ENCODE assay signal across 23 cellular contexts in genomic region chr14:97010491-97011160, GRCh38.
A peak's percentile ranks its signal among the peaks of the same experiment; 100 is the strongest.
DNase-seq lines count a peak whose midpoint lies in the region; ATAC-seq, FAIRE-seq and TF ChIP-seq lines count a peak whose summit lies in the region.
"Had no signal": no experiment of that assay in that cellular context is flagged by ENCODE, and none has a peak within 500 bp of the region (broad histone marks: within the 10 kb centered on the region; RNA-seq: fewer than 3 reads in every experiment).

No MANE protein-coding gene starts in this region.

- H3K9me1 ChIP-seq in K562 (ENCODE audit: control insufficient read depth, insufficient read depth, low read length), result no peaks in the 10 kb centered on the region

- H3K27ac Mint-ChIP-seq in activated CD8-positive, alpha-beta T cell treated with anti-CD3 and anti-CD28 coated beads for 36 hours, result no peak overlapping the region
- no peak overlapping the region for H3K27ac Mint-ChIP-seq in activated CD8-positive, alpha-beta T cell treated with anti-CD3 and anti-CD28 coated beads, Interleukin-2, amount 10 ng/mL, durations not matched to agents 7 days and 5 days
- H3K27ac Mint-ChIP-seq: effector memory CD8-positive, alpha-beta T cell; T-cell had no signal

- FAIRE-seq in K562 (lab: Jason Lieb, UNC), result peak; percentile 56
- FAIRE-seq: HTR-8/SVneo had no signal

- no peak for TF ChIP-seq EP300 in K562 (IDR thresholded peaks at IDR 0.05; ENCODE audit: low read length)

- H3K4me1 Mint-ChIP-seq in activated CD8-positive, alpha-beta T cell treated with anti-CD3 and anti-CD28 coated beads for 36 hours (ENCODE audit: low read depth), result no peaks in the 10 kb centered on the region
- H3K4me1 Mint-ChIP-seq in activated CD8-positive, alpha-beta T cell treated with anti-CD3 and anti-CD28 coated beads, Interleukin-2, amount 10 ng/mL, durations not matched to agents 7 days and 5 days (ENCODE audit: low read depth), result no peaks in the 10 kb centered on the region

- H2AFZ ChIP-seq in HCT116 (ENCODE audit: low read depth, low read length, poor library complexity, severe bottlenecking) (no peak overlapping the region), K562 (ENCODE audit: low read depth, low read length) (no peak overlapping the region), smooth muscle cell (ENCODE audit: low read depth) (no peak overlapping the region)

- ATAC-seq in activated CD8-positive, alpha-beta T cell treated with anti-CD3 and anti-CD28 coated beads for 36 hours, result no peak
- no peak for ATAC-seq in activated CD8-positive, alpha-beta T cell treated with anti-CD3 and anti-CD28 coated beads, Interleukin-2, amount 10 ng/mL, durations not matched to agents 7 days and 5 days
- ATAC-seq in HCT116, result no peak; the same call in 1 of the 2 replicates
- peak; percentile 61; the same call in 1 of the 3 replicates for ATAC-seq in K562
- ATAC-seq: activated T-cell treated with anti-CD3 and anti-CD28 coated beads, Interleukin-2, amount 50 U/mL, for 4 hours; effector memory CD8-positive, alpha-beta T cell; Right ventricle myocardium inferior; T-cell had no signal

- no peaks in the 10 kb centered on the region for H3K9me3 Mint-ChIP-seq in activated CD8-positive, alpha-beta T cell treated with anti-CD3 and anti-CD28 coated beads for 36 hours
- peaks cover 6% of the 10 kb centered on the region for H3K9me3 Mint-ChIP-seq in activated CD8-positive, alpha-beta T cell treated with anti-CD3 and anti-CD28 coated beads, Interleukin-2, amount 10 ng/mL, durations not matched to agents 7 days and 5 days (ENCODE audit: insufficient read depth)
- H3K9me3 Mint-ChIP-seq: activated T-cell treated with anti-CD3 and anti-CD28 coated beads, Interleukin-2, amount 50 U/mL, for 4 hours; effector memory CD8-positive, alpha-beta T cell had no signal

- H3K9ac ChIP-seq in HCT116 (ENCODE audit: low read length) (no peak overlapping the region), K562 (ENCODE audit: insufficient read depth in 1 of 2, low read depth in 2 of 2, low read length in 2 of 2) (no peak overlapping the region), smooth muscle cell (ENCODE audit: low read depth) (no peak overlapping the region)

- H3K27me3 ChIP-seq in HCT116 (ENCODE audit: insufficient read depth, low read length) (no peaks in the 10 kb centered on the region), K562 (ENCODE audit: control insufficient read depth in 2 of 2, insufficient read depth in 2 of 2, low read length in 2 of 2) (peaks cover 0 to 16% of the 10 kb centered on the region in 2 experiments; a peak in 2 of 5 replicates), smooth muscle cell (ENCODE audit: low read depth) (no peaks in the 10 kb centered on the region), tibial artery (no peaks in the 10 kb centered on the region)
- H3K27me3 ChIP-seq: vagina had no signal

- H3K4me1 ChIP-seq in HCT116 (ENCODE audit: control insufficient read depth in 1 of 2, insufficient read depth in 2 of 2, low read length in 2 of 2) (no peaks in the 10 kb centered on the region), K562 (replicated peaks in 1 of 2; ENCODE audit: control insufficient read depth in 2 of 2, insufficient read depth in 2 of 2, low read length in 2 of 2) (no peaks in the 10 kb centered on the region), smooth muscle cell (ENCODE audit: low read depth) (no peaks in the 10 kb centered on the region), tibial artery (no peaks in the 10 kb centered on the region)
- H3K4me1 ChIP-seq: left ventricle myocardium inferior, vagina had no signal

- CTCF ChIA-PET in activated CD8-positive, alpha-beta T cell treated with anti-CD3 and anti-CD28 coated beads for 36 hours (lab: Charles Lee), result interaction anchor here (0.7 kb wide), 1 partner anchor 494 kb away, joined by 3 read pairs; no protein-coding TSS in a partner anchor
- CTCF ChIA-PET in activated CD8-positive, alpha-beta T cell treated with anti-CD3 and anti-CD28 coated beads, Interleukin-2, amount 10 ng/mL, durations not matched to agents 7 days and 5 days (lab: Charles Lee), result interaction anchor here (0.6 to 1.0 kb wide), 4 partner anchors 73 to 447 kb away, joined by 3 read pairs; no protein-coding TSS in a partner anchor
- CTCF ChIA-PET in HCT116 (lab: Charles Lee), result interaction anchor here (0.9 kb wide), 1 partner anchor 129 kb away, joined by 3 read pairs; no protein-coding TSS in a partner anchor
- CTCF ChIA-PET in K562 (lab: Yijun Ruan, JAX; ENCODE audit: low intra/inter-chr PET ratio), result interaction anchor here (0.6 kb wide), 1 partner anchor 193 kb away, joined by 3 read pairs; no protein-coding TSS in a partner anchor

- RAD21 ChIA-PET in HCT116 (lab: Charles Lee; ENCODE audit: low non-redundant PET in 1 of 2, low total read pairs in 2 of 2, uncharacterized antibody in 2 of 2, unreplicated experiment in 2 of 2), result no interaction called here

- no peaks in the 10 kb centered on the region for H3K79me2 ChIP-seq in HCT116 (ENCODE audit: insufficient read depth, low read length)
- no peaks in the 10 kb centered on the region for H3K79me2 ChIP-seq in K562 (ENCODE audit: control insufficient read depth, insufficient read depth, low read length)
- H3K79me2 ChIP-seq in smooth muscle cell (ENCODE audit: low read depth), result no peaks in the 10 kb centered on the region

- H3K4me2 ChIP-seq in HCT116 (ENCODE audit: low read length) (no peak overlapping the region), K562 (ENCODE audit: insufficient read depth, low read length) (no peak overlapping the region), smooth muscle cell (no peak overlapping the region)

- TF ChIP-seq POLR2A in HCT116 (IDR thresholded peaks at IDR 0.05; ENCODE audit: borderline replicate concordance, extremely low read depth, insufficient read depth, insufficient read length) (no peak), K562 (conservative IDR thresholded peaks at IDR 0.05) (no peak)

- H3K36me3 ChIP-seq in HCT116 (ENCODE audit: control insufficient read depth in 1 of 2, insufficient read depth in 2 of 2, low read length in 2 of 2) (no peaks in the 10 kb centered on the region), K562 (ENCODE audit: control insufficient read depth, insufficient read depth, low read length) (no peaks in the 10 kb centered on the region; the same call in 2 of the 3 replicates), smooth muscle cell (ENCODE audit: low read depth) (no peaks in the 10 kb centered on the region), tibial artery (no peaks in the 10 kb centered on the region)
- H3K36me3 ChIP-seq: left ventricle myocardium inferior, neutrophil, vagina had no signal

- peak; percentile 39 for TF ChIP-seq RAD21 in HCT116 (IDR thresholded peaks at IDR 0.05; ENCODE audit: low read depth)
- TF ChIP-seq RAD21 in K562 (CRISPR knock-in tag; conservative IDR thresholded peaks at IDR 0.05 in 1 of 2, IDR thresholded peaks at IDR 0.05 in 1 of 2), result peak in 1 of 2 experiments; percentile 41; a peak in 2 of 4 replicates

- no peak overlapping the region for H3K27ac ChIP-seq in HCT116 (ENCODE audit: low read depth, low read length)
- no peak overlapping the region for H3K27ac ChIP-seq in K562 (ENCODE audit: extremely low read depth, low read depth, low read length)
- H3K27ac ChIP-seq in smooth muscle cell (ENCODE audit: low read depth), result no peak overlapping the region
- H3K27ac ChIP-seq in tibial artery, result no peak overlapping the region
- H3K27ac ChIP-seq: left ventricle myocardium inferior, neutrophil, vagina, VCaP had no signal

- H3K27me3 Mint-ChIP-seq in activated CD8-positive, alpha-beta T cell treated with anti-CD3 and anti-CD28 coated beads for 36 hours, result no peaks in the 10 kb centered on the region
- peaks cover 4% of the 10 kb centered on the region for H3K27me3 Mint-ChIP-seq in activated CD8-positive, alpha-beta T cell treated with anti-CD3 and anti-CD28 coated beads, Interleukin-2, amount 10 ng/mL, durations not matched to agents 7 days and 5 days (ENCODE audit: low read depth)

- in situ Hi-C loops in K562 (cut with MboI), result no loop called here

- TF ChIP-seq CTCF in activated CD8-positive, alpha-beta T cell treated with anti-CD3 and anti-CD28 coated beads for 36 hours (IDR thresholded peaks at IDR 0.05), result no peak
- TF ChIP-seq CTCF in HCT116 (IDR thresholded peaks at IDR 0.05 in 2 of 3, conservative IDR thresholded peaks at IDR 0.05 in 1 of 3; ENCODE audit: borderline replicate concordance in 1 of 3, insufficient read depth in 1 of 3, low read depth in 2 of 3, low read length in 2 of 3) (peak; percentile 6 to 33 (median 28); a peak in 2 of 6 replicates), K562 (IDR thresholded peaks at IDR 0.05 in 2 of 3, conservative IDR thresholded peaks at IDR 0.05 in 1 of 3; ENCODE audit: insufficient read depth in 2 of 3, low read depth in 1 of 3, low read length in 3 of 3) (peak; percentile 31 to 54 (median 48); a peak in 5 of 6 replicates), smooth muscle cell (IDR thresholded peaks at IDR 0.05; ENCODE audit: borderline replicate concordance, insufficient read depth, poor library complexity, severe bottlenecking) (peak; percentile 6), tibial artery (IDR thresholded peaks at IDR 0.05) (no peak)

- H3K9me3 ChIP-seq in HCT116 (ENCODE audit: control insufficient read depth in 1 of 2, insufficient read depth in 1 of 2, low read depth in 1 of 2, low read length in 2 of 2), result no peaks in the 10 kb centered on the region
- no peaks in the 10 kb centered on the region for H3K9me3 ChIP-seq in K562 (replicated peaks; ENCODE audit: control insufficient read depth, insufficient read depth, low read depth, low read length)
- no peaks in the 10 kb centered on the region for H3K9me3 ChIP-seq in smooth muscle cell (replicated peaks; ENCODE audit: low read depth)
- no peaks in the 10 kb centered on the region for H3K9me3 ChIP-seq in tibial artery
- H3K9me3 ChIP-seq: left ventricle myocardium inferior, neutrophil, vagina had no signal

- no TSS peak for BruUV-seq in HCT116 (replicated peaks; lab: Mats Ljungman, UMichigan)
- no TSS peak for BruUV-seq in K562 (replicated peaks; lab: Mats Ljungman, UMichigan)

- POLR2A ChIA-PET in activated CD8-positive, alpha-beta T cell treated with anti-CD3 and anti-CD28 coated beads for 36 hours (lab: Charles Lee), result no interaction called here
- POLR2A ChIA-PET in activated CD8-positive, alpha-beta T cell treated with anti-CD3 and anti-CD28 coated beads, Interleukin-2, amount 10 ng/mL, durations not matched to agents 7 days and 5 days (lab: Charles Lee), result no interaction called here
- POLR2A ChIA-PET in HCT116 (lab: Charles Lee), result no interaction called here
- POLR2A ChIA-PET in K562 (lab: Yijun Ruan, JAX), result no interaction called here

- no peak overlapping the region for H3K4me3 ChIP-seq in HCT116 (replicated peaks in 1 of 2; ENCODE audit: low read depth in 1 of 2, low read length in 2 of 2)
- no peak overlapping the region for H3K4me3 ChIP-seq in K562
- no peak overlapping the region for H3K4me3 ChIP-seq in smooth muscle cell
- no peak overlapping the region for H3K4me3 ChIP-seq in tibial artery
- H3K4me3 ChIP-seq: left ventricle myocardium inferior, vagina had no signal

- no peaks in the 10 kb centered on the region for H3K9me2 ChIP-seq in HCT116 (ENCODE audit: insufficient read depth)

- intact Hi-C loops in activated CD8-positive, alpha-beta T cell treated with anti-CD3 and anti-CD28 coated beads for 36 hours (cut with micrococcal nuclease), result no loop called here
- intact Hi-C loops in HCT116 (cut with micrococcal nuclease) (no loop called here), K562 (cut with micrococcal nuclease) (no loop called here), tibial artery (cut with DNase I; ENCODE audit: low total_unique reads) (no loop called here)

- no peaks in the 10 kb centered on the region for H4K20me1 ChIP-seq in HCT116 (ENCODE audit: insufficient read depth)
- H4K20me1 ChIP-seq in K562 (replicated peaks; ENCODE audit: control insufficient read depth, insufficient read depth, low read length), result no peaks in the 10 kb centered on the region; the same call in 1 of the 2 replicates
- H4K20me1 ChIP-seq in smooth muscle cell (ENCODE audit: low read depth), result no peaks in the 10 kb centered on the region

- H3F3A ChIP-seq in smooth muscle cell (ENCODE audit: low read depth), result no peaks in the 10 kb centered on the region

- no peaks in the 10 kb centered on the region for H3K36me3 Mint-ChIP-seq in activated CD8-positive, alpha-beta T cell treated with anti-CD3 and anti-CD28 coated beads for 36 hours (ENCODE audit: low read depth)
- H3K36me3 Mint-ChIP-seq in activated CD8-positive, alpha-beta T cell treated with anti-CD3 and anti-CD28 coated beads, Interleukin-2, amount 10 ng/mL, durations not matched to agents 7 days and 5 days (ENCODE audit: low read depth), result no peaks in the 10 kb centered on the region
- H3K36me3 Mint-ChIP-seq: T-cell had no signal

- DNase-seq in activated CD8-positive, alpha-beta T cell treated with anti-CD3 and anti-CD28 coated beads for 36 hours, result peak; percentile 6
- no peak for DNase-seq in activated CD8-positive, alpha-beta T cell treated with anti-CD3 and anti-CD28 coated beads, Interleukin-2, amount 10 ng/mL, durations not matched to agents 7 days and 5 days
- DNase-seq in HCT116 (ENCODE audit: low read depth, low spot score) (no peak), K562 (ENCODE audit: extremely low read depth in 1 of 4, low spot score in 3 of 4) (peak in 1 of 4 experiments; percentile 9), smooth muscle cell (lab: John Stamatoyannopoulos, UW; ENCODE audit: unreplicated experiment) (no peak), tibial artery (no peak), T-helper 9 cell (no peak), EL (no peak)
- DNase-seq: activated naive CD4-positive, alpha-beta T cell treated with anti-CD3 and anti-CD28 coated beads, Interleukin-2, amount 50 U/mL, for 16 hours; activated T-cell treated with anti-CD3 and anti-CD28 coated beads, Interleukin-2, amount 50 U/mL, for 4 hours; DMS153; effector memory CD8-positive, alpha-beta T cell; left ventricle myocardium inferior; NCI-H2029 treated with DMSO at 0.1 percent for 48 hours; retina; stimulated activated CD4-positive, alpha-beta T cell treated with anti-CD3 and anti-CD28 coated beads, Interleukin-12 subunit alpha, Interleukin-12 subunit beta, amount 100 ng/mL, for 4 hours; substantia nigra; T-cell had no signal

- no peak overlapping the region for H3K4me3 Mint-ChIP-seq in activated CD8-positive, alpha-beta T cell treated with anti-CD3 and anti-CD28 coated beads for 36 hours
- H3K4me3 Mint-ChIP-seq in activated CD8-positive, alpha-beta T cell treated with anti-CD3 and anti-CD28 coated beads, Interleukin-2, amount 10 ng/mL, durations not matched to agents 7 days and 5 days, result no peak overlapping the region
- H3K4me3 Mint-ChIP-seq: activated T-cell treated with anti-CD3 and anti-CD28 coated beads, Interleukin-2, amount 50 U/mL, for 4 hours; effector memory CD8-positive, alpha-beta T cell; T-cell had no signal

- 1% methylated on average over 8 of the region's 8 CpGs for WGBS in K562 (ENCODE audit: insufficient coverage, low coverage, missing lambda C conversion rate)
- 73% methylated on average over 8 of the region's 8 CpGs for WGBS in smooth muscle cell (ENCODE audit: low lambda C conversion rate)

Comparison
In these comparisons a context has a peak if more than half of its experiments do, and no peak if none do; other contexts are left out.
1. CTCF ChIP-seq: peak in HCT116 (3 of 3), K562 (3 of 3) and smooth muscle cell (single experiment); none in activated CD8-positive, alpha-beta T cell treated with anti-CD3 and anti-CD28 coated beads for 36 hours (single experiment) and tibial artery (0 of 2).